ENCODE assay signal across 2 cellular contexts in genomic region chr22:30602049-30602448, GRCh38.
TF ChIP-seq lines count a peak whose summit lies in the region.

No MANE protein-coding gene starts in this region.

TF ChIP-seq in HCT116, 20 proteins besides CTCF, POLR2A, EP300 and RAD21 (continued from another document):
- TF ChIP-seq CEBPB (IDR thresholded peaks at IDR 0.05; ENCODE audit: low read depth), result no peak
- TF ChIP-seq JUND (IDR thresholded peaks at IDR 0.05), result no peak
- TF ChIP-seq EZH2 (IDR thresholded peaks at IDR 0.05), result no peak
TF ChIP-seq in HCT116: peak in this region for 0.

TF ChIP-seq in SK-N-SH, 30 proteins besides CTCF, POLR2A, EP300 and RAD21 (continued from another document):
- TF ChIP-seq USF1 (IDR thresholded peaks at IDR 0.05; ENCODE audit: borderline replicate concordance, low read depth), result no peak
